Comparison of ENCODE assay signal across 22 cellular contexts in genomic region chr4:152522754-152523153, GRCh38.
"Had no signal": no experiment of that assay in that cellular context is flagged by ENCODE, and none has a peak within 500 bp of the region (broad histone marks: within the 10 kb centered on the region; RNA-seq: fewer than 3 reads in every experiment).

No MANE protein-coding gene starts in this region.

- H3K27me3 ChIP-seq: esophagus squamous epithelium, spleen, stomach, vagina had no signal

- DNase-seq: activated CD4-positive, alpha-beta T cell treated with anti-CD3 and anti-CD28 coated beads, Interleukin-2, amount 50 U/mL, for 1 hour; activated CD4-positive, CD25-positive, alpha-beta regulatory T cell treated with anti-CD3 and anti-CD28 coated beads, Interleukin-2, amount 50 U/mL, for 72 hours; activated CD8-positive, alpha-beta memory T cell treated with anti-CD3 and anti-CD28 coated beads, Interleukin-2, amount 50 U/mL, for 4 hours; activated gamma-delta T cell; activated naive CD8-positive, alpha-beta T cell treated with anti-CD3 and anti-CD28 coated beads for 36 hours; activated T-cell treated with anti-CD3 and anti-CD28 coated beads, Interleukin-2, amount 50 U/mL, for 48 hours; amniotic stem cell; dermis blood vessel endothelial cell; effector memory CD4-positive, alpha-beta T cell; esophagus squamous epithelium; hippocampal formation; midbrain; occipital lobe; posterior cingulate gyrus; spleen; stimulated activated CD8-positive, alpha-beta memory T cell treated with anti-CD3 and anti-CD28 coated beads, Interleukin-4, amount 100 ng/mL, for 48 hours; stomach; T1000; trophoblast cell had no signal

- H3K27ac Mint-ChIP-seq: activated naive CD8-positive, alpha-beta T cell treated with anti-CD3 and anti-CD28 coated beads for 36 hours had no signal

- H3K9me3 Mint-ChIP-seq: activated naive CD8-positive, alpha-beta T cell treated with anti-CD3 and anti-CD28 coated beads for 36 hours had no signal

- H3K36me3 ChIP-seq: esophagus squamous epithelium, stomach, vagina had no signal

- H3K4me1 ChIP-seq: vagina had no signal

- H3K27me3 Mint-ChIP-seq: activated naive CD8-positive, alpha-beta T cell treated with anti-CD3 and anti-CD28 coated beads for 36 hours had no signal

- H3K4me3 Mint-ChIP-seq: activated naive CD8-positive, alpha-beta T cell treated with anti-CD3 and anti-CD28 coated beads for 36 hours had no signal

- H3K27ac ChIP-seq: esophagus squamous epithelium, spleen, stomach, vagina, VCaP had no signal

- H3K9me3 ChIP-seq: esophagus squamous epithelium, spleen, stomach, vagina had no signal

- H3K4me3 ChIP-seq: esophagus squamous epithelium, lung, spleen, stomach, vagina had no signal
